In the genomic region with DNA sequence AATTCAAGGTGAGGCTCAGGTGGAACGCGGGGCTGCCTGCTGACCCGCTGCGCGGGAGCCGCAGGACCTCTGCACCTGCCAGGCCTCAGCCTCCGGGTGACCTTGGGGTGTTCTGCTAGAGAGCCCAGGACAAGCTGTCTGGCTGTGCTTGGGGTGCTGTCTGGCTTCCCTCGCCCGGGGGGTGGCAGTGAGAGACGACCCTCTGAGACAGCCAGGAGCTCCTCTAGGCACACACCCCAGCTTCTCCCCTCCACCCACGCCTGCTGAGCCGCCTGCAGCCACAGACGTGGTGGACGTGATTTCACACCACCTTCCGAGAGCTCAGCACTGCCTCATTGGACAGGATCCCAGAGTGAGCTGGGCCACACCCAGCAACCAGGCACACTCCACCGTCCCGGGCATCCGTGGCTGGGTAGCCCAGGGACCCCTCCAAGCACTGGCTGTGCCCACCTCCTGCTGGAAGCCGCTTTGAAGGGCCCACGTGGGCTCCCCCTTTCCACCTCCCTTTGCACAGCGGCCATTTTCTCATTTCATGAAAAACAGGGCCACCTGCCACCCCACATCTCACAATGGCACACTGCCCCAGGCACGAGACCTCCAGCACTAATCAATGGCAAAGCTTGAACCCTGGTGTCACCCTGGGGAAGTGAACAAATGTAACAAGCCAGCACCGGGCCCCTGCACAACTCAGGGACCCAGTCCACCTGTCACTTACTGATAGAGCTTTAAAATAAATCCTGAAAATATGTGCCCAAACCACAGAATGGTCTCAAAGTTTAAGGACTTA, we compare ENCODE assay signal across 1 cellular context.
TF ChIP-seq lines count a peak whose summit lies in the region.

No MANE protein-coding gene starts in this region.

TF ChIP-seq in HepG2, 621 proteins besides CTCF, POLR2A, EP300 and RAD21:
- TF ChIP-seq AGO2 (optimal IDR thresholded peaks at IDR 0.05; ENCODE audit: low read depth, low read length) (peak; percentile 38), MAF1 (CRISPR knock-in tag; IDR thresholded peaks at IDR 0.05; ENCODE audit: borderline replicate concordance) (no peak)
